In the genomic region with DNA sequence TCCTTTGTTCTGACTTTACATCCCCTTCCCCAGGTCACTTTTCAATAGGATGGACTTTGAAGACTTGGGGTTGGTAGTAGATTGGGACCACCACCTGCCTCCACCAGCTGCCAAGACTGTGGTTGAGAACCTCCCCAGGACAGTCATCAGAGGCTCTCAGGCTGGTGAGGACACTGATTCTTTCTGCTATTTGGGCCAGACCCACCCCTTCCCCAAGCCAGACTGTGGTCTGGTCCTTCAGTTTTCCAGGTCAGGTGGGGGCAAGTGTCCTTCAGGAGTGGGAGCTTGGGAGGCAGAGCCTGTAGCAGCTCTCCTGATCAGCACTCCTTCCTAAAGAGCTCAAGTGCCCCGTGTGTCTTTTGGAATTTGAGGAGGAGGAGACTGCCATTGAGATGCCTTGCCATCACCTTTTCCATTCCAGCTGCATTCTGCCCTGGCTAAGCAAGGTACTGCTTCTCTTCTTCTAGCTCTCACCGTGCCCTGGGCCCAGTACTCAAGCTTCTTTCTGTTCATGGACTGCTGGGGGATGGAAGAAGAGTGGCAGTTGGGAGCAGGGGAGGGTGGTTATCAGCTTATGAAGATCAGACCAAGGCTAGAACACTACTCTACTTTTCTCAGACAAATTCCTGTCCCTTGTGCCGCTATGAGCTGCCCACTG, we compare ENCODE assay signal across 1 cellular context.
TF ChIP-seq lines count a peak whose summit lies in the region.

No MANE protein-coding gene starts in this region.

TF ChIP-seq in IMR-90, 13 proteins besides CTCF, POLR2A, EP300 and RAD21:
- no peak for TF ChIP-seq BHLHE40 (IDR thresholded peaks at IDR 0.05; ENCODE audit: low read depth, low read length)
- no peak for TF ChIP-seq MAZ (IDR thresholded peaks at IDR 0.05; ENCODE audit: borderline replicate concordance, low read depth, low read length)
- TF ChIP-seq FOS (IDR thresholded peaks at IDR 0.05; ENCODE audit: low read depth, low read length): no peak
- TF ChIP-seq, protein P1, sequence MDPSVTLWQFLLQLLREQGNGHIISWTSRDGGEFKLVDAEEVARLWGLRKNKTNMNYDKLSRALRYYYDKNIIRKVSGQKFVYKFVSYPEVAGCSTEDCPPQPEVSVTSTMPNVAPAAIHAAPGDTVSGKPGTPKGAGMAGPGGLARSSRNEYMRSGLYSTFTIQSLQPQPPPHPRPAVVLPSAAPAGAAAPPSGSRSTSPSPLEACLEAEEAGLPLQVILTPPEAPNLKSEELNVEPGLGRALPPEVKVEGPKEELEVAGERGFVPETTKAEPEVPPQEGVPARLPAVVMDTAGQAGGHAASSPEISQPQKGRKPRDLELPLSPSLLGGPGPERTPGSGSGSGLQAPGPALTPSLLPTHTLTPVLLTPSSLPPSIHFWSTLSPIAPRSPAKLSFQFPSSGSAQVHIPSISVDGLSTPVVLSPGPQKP (IDR thresholded peaks at IDR 0.05; ENCODE audit: borderline replicate concordance, low read depth, low read length): no peak
- TF ChIP-seq SMC3 (IDR thresholded peaks at IDR 0.05; ENCODE audit: low read depth, low read length): no peak
- no peak for TF ChIP-seq CEBPB (IDR thresholded peaks at IDR 0.05; ENCODE audit: low read depth, low read length)
- no peak for TF ChIP-seq NFE2L2 (IDR thresholded peaks at IDR 0.05; ENCODE audit: low read depth, low read length)
- TF ChIP-seq MAFK (IDR thresholded peaks at IDR 0.05; ENCODE audit: low read depth, low read length): no peak
- TF ChIP-seq MXI1 (IDR thresholded peaks at IDR 0.05; ENCODE audit: borderline replicate concordance, low read depth, low read length): no peak
- TF ChIP-seq CHD1 (IDR thresholded peaks at IDR 0.05; ENCODE audit: low read depth, low read length): no peak
- TF ChIP-seq RCOR1 (IDR thresholded peaks at IDR 0.05; ENCODE audit: insufficient replicate concordance, low read length): no peak
- TF ChIP-seq, protein P2, sequence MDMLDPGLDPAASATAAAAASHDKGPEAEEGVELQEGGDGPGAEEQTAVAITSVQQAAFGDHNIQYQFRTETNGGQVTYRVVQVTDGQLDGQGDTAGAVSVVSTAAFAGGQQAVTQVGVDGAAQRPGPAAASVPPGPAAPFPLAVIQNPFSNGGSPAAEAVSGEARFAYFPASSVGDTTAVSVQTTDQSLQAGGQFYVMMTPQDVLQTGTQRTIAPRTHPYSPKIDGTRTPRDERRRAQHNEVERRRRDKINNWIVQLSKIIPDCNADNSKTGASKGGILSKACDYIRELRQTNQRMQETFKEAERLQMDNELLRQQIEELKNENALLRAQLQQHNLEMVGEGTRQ (IDR thresholded peaks at IDR 0.05; ENCODE audit: low read depth, low read length): no peak
